In genomic region chr4:76096076-76096475, GRCh38 we compare ENCODE assay signal across 22 cellular contexts. TPM values are rescaled to one million over a fixed set of nuclear protein-coding genes. Genes with fewer than 3 reads are reported as not detected.
"Had no signal": no experiment of that assay in that cellular context is flagged by ENCODE, and none has a peak within 500 bp of the region (broad histone marks: within the 10 kb centered on the region; RNA-seq: fewer than 3 reads in every experiment).

No MANE protein-coding gene starts in this region.

- H3K27me3 ChIP-seq: MG63, Peyer's patch had no signal

- H3K4me1 ChIP-seq: Peyer's patch, SJSA1 had no signal

- H3K9me3 ChIP-seq: MG63, Peyer's patch, SJSA1 had no signal

- H3K27ac ChIP-seq: HL-60, PC-9, Peyer's patch, SJSA1, SK-N-MC had no signal

- DNase-seq: KBM-7, MG63, NCI-H1092 treated with DMSO at 0.1 percent for 48 hours, NCI-H1436, NCI-H187, NCI-H2029, NCI-H2081 treated with DMSO at 0.1 percent for 48 hours, NCI-H226, NCI-H446, NCI-H510A, NCI-H524 treated with DMSO at 0.1 percent for 48 hours, NCI-H69, NCI-H774, OCI-M1, PC-9, Peyer's patch, Right ventricle myocardium superior, SIG-M5 had no signal

- H3K36me3 ChIP-seq: MG63, Peyer's patch, SJSA1 had no signal

- H3K4me3 ChIP-seq: MG63, PC-9, Peyer's patch, SJSA1, SK-N-MC had no signal

- H2AFZ ChIP-seq: PC-9 had no signal

- H3K4me2 ChIP-seq: PC-9 had no signal

RNA-seq across cellular contexts. Expression of gene ART3, which starts 21.6 kb away (rescaled TPM):
- total RNA-seq: LHCN-M2, PC-9 had no signal
